ENCODE assay signal across 14 cellular contexts in genomic region chr17:18964550-18964949, GRCh38. TPM values are rescaled to one million over a fixed set of nuclear protein-coding genes. Genes with fewer than 3 reads are reported as not detected.
A peak's percentile ranks its signal among the peaks of the same experiment; 100 is the strongest.
DNase-seq lines count a peak whose midpoint lies in the region; FAIRE-seq and TF ChIP-seq lines count a peak whose summit lies in the region.
"Had no signal": no experiment of that assay in that cellular context is flagged by ENCODE, and none has a peak within 500 bp of the region (broad histone marks: within the 10 kb centered on the region; RNA-seq: fewer than 3 reads in every experiment).

No MANE protein-coding gene starts in this region.

- H3K36me3 Mint-ChIP-seq in Caco-2 (ENCODE audit: insufficient read depth, unreplicated experiment): peaks cover 13% of the 10 kb centered on the region
- H3K36me3 Mint-ChIP-seq: CD8-positive, alpha-beta T cell had no signal

- H2BK120ac ChIP-seq in H1 (replicated peaks; ENCODE audit: low read depth, low read length) (no peak overlapping the region), neuronal stem cell (ENCODE audit: low read depth, low read length) (peak overlapping the region; percentile 10)

- H2BK12ac ChIP-seq in H1 (ENCODE audit: low read depth, low read length) (no peak overlapping the region), neuronal stem cell (ENCODE audit: low read length) (peak overlapping the region; percentile 97)

- no peak overlapping the region for H3K56ac ChIP-seq in H1 (replicated peaks; ENCODE audit: insufficient read length, low read depth, low read length)

- CTCF ChIA-PET in Caco-2 (lab: Charles Lee): no interaction called here
- CTCF ChIA-PET in RWPE1 (lab: Yijun Ruan, JAX): no interaction called here
- CTCF ChIA-PET in H1 (lab: Charles Lee; ENCODE audit: partially characterized antibody): no interaction called here

- H2BK5ac ChIP-seq in H1 (ENCODE audit: low read depth, low read length) (no peak overlapping the region; the same call in 1 of the 2 replicates), neuronal stem cell (ENCODE audit: low read length) (no peak overlapping the region)

- H3K9me3 ChIP-seq in Caco-2 (no peaks in the 10 kb centered on the region), H1 (ENCODE audit: insufficient read depth in 2 of 2, low read depth in 1 of 2, low read length in 1 of 2) (no peaks in the 10 kb centered on the region), neuronal stem cell (replicated peaks in 1 of 2; ENCODE audit: control insufficient read depth in 2 of 2, insufficient read depth in 1 of 2, low read depth in 1 of 2, low read length in 2 of 2) (no peaks in the 10 kb centered on the region), transverse colon (no peaks in the 10 kb centered on the region)
- H3K9me3 ChIP-seq: BLaER1 treated with 17β-estradiol and CSF1 and Interleukin-3, amounts not matched to agents 10 nM and 100 nM had no signal

- H4K91ac ChIP-seq in H1 (replicated peaks; ENCODE audit: insufficient read length, low read length): no peak overlapping the region
- H4K91ac ChIP-seq in neuronal stem cell (ENCODE audit: low read depth, low read length, poor library complexity): peak overlapping the region; percentile 42

- peak overlapping the region; percentile 26 for H3K27ac ChIP-seq in RWPE1
- no peak overlapping the region for H3K27ac ChIP-seq in H1 (ENCODE audit: low read depth, low read length)
- H3K27ac ChIP-seq in neuronal stem cell (replicated peaks; ENCODE audit: low read length): no peak overlapping the region
- no peak overlapping the region for H3K27ac ChIP-seq in transverse colon
- H3K27ac ChIP-seq: BLaER1 treated with 17β-estradiol and CSF1 and Interleukin-3, amounts not matched to agents 10 nM and 100 nM had no signal

- no peak overlapping the region for H2AFZ ChIP-seq in H1 (ENCODE audit: low read length)
- H2AFZ ChIP-seq in neuronal stem cell (ENCODE audit: low read length): no peak overlapping the region

- H2BK15ac ChIP-seq in H1 (ENCODE audit: low read length) (no peak overlapping the region), neuronal stem cell (ENCODE audit: low read length) (peak overlapping the region; percentile 98)

- no peak overlapping the region for H3K23ac ChIP-seq in H1 (ENCODE audit: insufficient read length)
- no peak overlapping the region for H3K23ac ChIP-seq in neuronal stem cell (ENCODE audit: low read depth, low read length, poor library complexity)

- no peak overlapping the region for H3K4ac ChIP-seq in H1 (replicated peaks; ENCODE audit: insufficient read length, low read depth, low read length)
- H3K4ac ChIP-seq in neuronal stem cell (ENCODE audit: low read length): peak overlapping the region; percentile 71

- H3K27ac Mint-ChIP-seq in Caco-2 (ENCODE audit: unreplicated experiment): peak overlapping the region; percentile 13
- H3K27ac Mint-ChIP-seq: CD8-positive, alpha-beta T cell had no signal

- intact Hi-C loops in Caco-2 (cut with micrococcal nuclease; ENCODE audit: unreplicated experiment): loop anchor here (10.0 kb wide), 1 partner anchor 150 kb away; no protein-coding TSS in a partner anchor
- intact Hi-C loops in transverse colon (cut with DNase I; ENCODE audit: low total_unique reads): no loop called here

- H3K9ac ChIP-seq in H1 (replicated peaks in 1 of 4; ENCODE audit: extremely low read depth in 1 of 4, low read depth in 3 of 4, low read length in 3 of 4) (no peak overlapping the region), neuronal stem cell (ENCODE audit: low read depth, low read length, poor library complexity) (no peak overlapping the region)

- H3K27me3 ChIP-seq in Caco-2 (replicated peaks; ENCODE audit: control insufficient read depth, insufficient read depth, low read length): no peaks in the 10 kb centered on the region
- H3K27me3 ChIP-seq in H1 (replicated peaks in 1 of 4; ENCODE audit: control insufficient read depth in 3 of 4, extremely low read depth in 1 of 4, insufficient read depth in 3 of 4, low read length in 3 of 4): no peaks in the 10 kb centered on the region
- H3K27me3 ChIP-seq in neuronal stem cell (ENCODE audit: control insufficient read depth in 3 of 3, insufficient read depth in 3 of 3, low read depth in 1 of 3, low read length in 3 of 3): no peaks in the 10 kb centered on the region
- H3K27me3 ChIP-seq in transverse colon: no peaks in the 10 kb centered on the region
- H3K27me3 ChIP-seq: BLaER1 treated with 17β-estradiol and CSF1 and Interleukin-3, amounts not matched to agents 10 nM and 100 nM had no signal

- H3K9me3 Mint-ChIP-seq in Caco-2 (ENCODE audit: unreplicated experiment): no peaks in the 10 kb centered on the region
- H3K9me3 Mint-ChIP-seq: CD8-positive, alpha-beta T cell had no signal

- no peak overlapping the region for H4K5ac ChIP-seq in H1 (ENCODE audit: insufficient read length, low read depth, low read length)

- H4K20me1 ChIP-seq in H1 (replicated peaks in 1 of 2; ENCODE audit: control insufficient read depth in 1 of 2, insufficient read depth in 2 of 2, low read length in 2 of 2): peaks cover 0 to 2% of the 10 kb centered on the region in 2 experiments
- H4K20me1 ChIP-seq: BLaER1 treated with 17β-estradiol and CSF1 and Interleukin-3, amounts not matched to agents 10 nM and 100 nM had no signal

- H3K23me2 ChIP-seq in H1 (ENCODE audit: low read depth, low read length): no peaks in the 10 kb centered on the region

- H3K4me1 Mint-ChIP-seq in Caco-2 (ENCODE audit: low read depth, unreplicated experiment): peaks cover 11% of the 10 kb centered on the region

- no peaks in the 10 kb centered on the region for H3K79me2 ChIP-seq in H1 (ENCODE audit: control insufficient read depth in 1 of 2, insufficient read depth in 2 of 2, low read length in 2 of 2)

- no peak for DNase-seq in Caco-2
- no peak for DNase-seq in RWPE1 (ENCODE audit: low spot score)
- no peak for DNase-seq in H1 (ENCODE audit: low read depth in 1 of 2, low spot score in 2 of 2)
- DNase-seq in neuronal stem cell (ENCODE audit: low spot score): no peak
- DNase-seq in NCI-H2171 (lab: John Stamatoyannopoulos, UW): no peak
- no peak for DNase-seq in transverse colon
- no peak for DNase-seq in kidney tubule cell (ENCODE audit: low spot score)
- DNase-seq: ACHN; CD8-positive, alpha-beta T cell; COR-L47; DMS53 had no signal

- 92% methylated on average over 9 of the region's 9 CpGs; no CpG with 5 or more reads in 1 of the 2 experiments for WGBS in H1 (ENCODE audit: extremely low coverage in 1 of 2, insufficient coverage in 1 of 2, insufficient read length in 1 of 2, insufficient replicate concordance in 2 of 2, low coverage in 1 of 2, low lambda C conversion rate in 2 of 2, missing lambda C conversion rate in 1 of 2), 2 experiments
- no CpG with 5 or more reads among the region's 9 CpGs for WGBS in neuronal stem cell (ENCODE audit: extremely low coverage in 2 of 2, insufficient read length in 2 of 2, insufficient replicate concordance in 1 of 2), 2 donors
- WGBS in transverse colon (ENCODE audit: low coverage in 1 of 2), 2 donors: 89 to 94% methylated on average over 5 to 9 of the region's 9 CpGs

- TF ChIP-seq CTCF in Caco-2 (IDR thresholded peaks at IDR 0.05; ENCODE audit: insufficient read depth in 1 of 2, low read depth in 1 of 2, low read length in 1 of 2, severe bottlenecking in 1 of 2, unreplicated experiment in 1 of 2): no peak
- no peak for TF ChIP-seq CTCF in RWPE1 (conservative IDR thresholded peaks at IDR 0.05; ENCODE audit: low read depth)
- TF ChIP-seq CTCF in H1 (IDR thresholded peaks at IDR 0.05; ENCODE audit: control extremely low read depth in 1 of 3, insufficient read depth in 1 of 3, low read depth in 1 of 3, low read length in 3 of 3): no peak
- TF ChIP-seq CTCF in transverse colon (IDR thresholded peaks at IDR 0.05): no peak

- H3K36me3 ChIP-seq in Caco-2 (ENCODE audit: control insufficient read depth, insufficient read depth, low read length): no peaks in the 10 kb centered on the region
- H3K36me3 ChIP-seq in H1 (ENCODE audit: control insufficient read depth in 2 of 4, insufficient read depth in 4 of 4, low read length in 3 of 4): no peaks in the 10 kb centered on the region
- no peaks in the 10 kb centered on the region for H3K36me3 ChIP-seq in neuronal stem cell (replicated peaks in 1 of 2; ENCODE audit: control insufficient read depth in 2 of 2, insufficient read depth in 2 of 2, low read length in 2 of 2)
- H3K36me3 ChIP-seq in transverse colon: no peaks in the 10 kb centered on the region
- H3K36me3 ChIP-seq: BLaER1 treated with 17β-estradiol and CSF1 and Interleukin-3, amounts not matched to agents 10 nM and 100 nM had no signal

- no peak overlapping the region for H3K4me3 Mint-ChIP-seq in Caco-2 (ENCODE audit: unreplicated experiment)
- H3K4me3 Mint-ChIP-seq: CD8-positive, alpha-beta T cell had no signal

- POLR2A ChIA-PET in Caco-2 (lab: Charles Lee): no interaction called here
- POLR2A ChIA-PET in RWPE1 (lab: Yijun Ruan, JAX; ENCODE audit: low non-redundant PET): no interaction called here
- POLR2A ChIA-PET in H1 (lab: Charles Lee; ENCODE audit: partially characterized antibody): no interaction called here

- H4K8ac ChIP-seq in H1 (ENCODE audit: extremely low read depth, insufficient read depth, low read length) (peak overlapping the region; percentile 35), neuronal stem cell (ENCODE audit: low read depth, low read length) (no peak overlapping the region)

- no peak for FAIRE-seq in H1 (lab: Jason Lieb, UNC)
- FAIRE-seq: H54 had no signal

- H3K4me3 ChIP-seq in Caco-2 (ENCODE audit: low read depth, low read length) (no peak overlapping the region), H1 (ENCODE audit: extremely low read depth in 1 of 4, insufficient read depth in 2 of 4, low read depth in 3 of 4, low read length in 4 of 4) (no peak overlapping the region), neuronal stem cell (ENCODE audit: low read length in 2 of 2) (no peak overlapping the region), transverse colon (no peak overlapping the region)
- H3K4me3 ChIP-seq: BLaER1 treated with 17β-estradiol and CSF1 and Interleukin-3, amounts not matched to agents 10 nM and 100 nM had no signal

- no peak overlapping the region for H2BK20ac ChIP-seq in H1 (ENCODE audit: low read length)

- peaks cover 37% of the 10 kb centered on the region for H3K4me1 ChIP-seq in Caco-2
- peaks cover 0 to 30% (median 18%) of the 10 kb centered on the region in 4 experiments; a peak in 6 of 7 replicates for H3K4me1 ChIP-seq in H1 (replicated peaks in 1 of 4; ENCODE audit: control insufficient read depth in 3 of 4, insufficient read depth in 4 of 4, low read length in 3 of 4)
- peaks cover 41 to 43% of the 10 kb centered on the region in 2 donors for H3K4me1 ChIP-seq in neuronal stem cell (ENCODE audit: control insufficient read depth in 2 of 2, insufficient read depth in 1 of 2, low read depth in 1 of 2, low read length in 2 of 2)
- H3K4me1 ChIP-seq in transverse colon: peaks cover 10 to 29% (median 24%) of the 10 kb centered on the region in 4 donors

- H2AK5ac ChIP-seq in H1 (ENCODE audit: low read depth, low read length) (no peak overlapping the region), neuronal stem cell (ENCODE audit: low read depth, low read length) (peak overlapping the region; percentile 99)

- H3K79me1 ChIP-seq in H1 (ENCODE audit: low read depth, low read length) (no peaks in the 10 kb centered on the region), neuronal stem cell (ENCODE audit: low read depth, low read length) (peaks cover 3% of the 10 kb centered on the region)

- no peak overlapping the region for H3K18ac ChIP-seq in H1 (ENCODE audit: extremely low read depth, low read length)
- H3K18ac ChIP-seq in neuronal stem cell (ENCODE audit: low read length): peak overlapping the region; percentile 78

- H3K14ac ChIP-seq in H1 (ENCODE audit: insufficient read length): no peak overlapping the region
- peak overlapping the region; percentile 47 for H3K14ac ChIP-seq in neuronal stem cell (ENCODE audit: low read length)

- TF ChIP-seq POLR2A in H1 (IDR thresholded peaks at IDR 0.05; ENCODE audit: control extremely low read depth in 1 of 2, low read depth in 2 of 2, low read length in 2 of 2) (no peak), transverse colon (IDR thresholded peaks at IDR 0.05) (no peak)

- H3K27me3 Mint-ChIP-seq in Caco-2 (ENCODE audit: insufficient read depth, unreplicated experiment): no peaks in the 10 kb centered on the region

- no peak for TF ChIP-seq RAD21 in H1 (IDR thresholded peaks at IDR 0.05 in 1 of 2, conservative IDR thresholded peaks at IDR 0.05 in 1 of 2; ENCODE audit: low read depth in 2 of 2, low read length in 2 of 2)

- TF ChIP-seq EP300 in H1 (IDR thresholded peaks at IDR 0.05; ENCODE audit: borderline replicate concordance in 1 of 2, low read depth in 2 of 2, low read length in 2 of 2) (no peak), transverse colon (IDR thresholded peaks at IDR 0.05; ENCODE audit: low read depth) (no peak)

- H3K4me2 ChIP-seq in H1 (ENCODE audit: insufficient read depth in 1 of 2, low read depth in 2 of 2, low read length in 2 of 2) (no peak overlapping the region), neuronal stem cell (ENCODE audit: insufficient read depth, low read length, poor library complexity, severe bottlenecking) (no peak overlapping the region)
- H3K4me2 ChIP-seq: BLaER1 treated with 17β-estradiol and CSF1 and Interleukin-3, amounts not matched to agents 10 nM and 100 nM had no signal

- no TSS peak for BruUV-seq in Caco-2 (replicated peaks; lab: Mats Ljungman, UMichigan)

- in situ Hi-C loops in transverse colon (cut with MboI; ENCODE audit: low pct_ligation_motif_present in 1 of 4, low pct_unique_long_range_greater_than_20kb in 1 of 4, low sequenced_read_pairs in 3 of 4): no loop called here

RNA-seq across cellular contexts. Expression of gene SLC5A10, which starts 12.6 kb away (rescaled TPM):
- total RNA-seq in Caco-2 (2022): 0.19 and 0.27 TPM in 2 replicates
- total RNA-seq in H1 (2021; fragmentation: NEBNext Ultra II Directional; extraction: Animal tissue kit (Norgen Biotek cat#: 25700)): 0.11 TPM in 1 of 2 replicates, not detected in the other
- polyA plus RNA-seq in H1 (2011; rRNA removed): 0.05 and 0.11 TPM in 2 replicates
- polyA plus RNA-seq in H1 (2011; cell fraction: cytosol; rRNA removed): 0.08 TPM
- polyA plus RNA-seq in H1 (2011; cell fraction: nucleus; rRNA removed): 0.16 TPM
- 0.14 to 0.16 TPM in 2 of 4 replicates, not detected in the others for polyA plus RNA-seq in H1 (2012, experiment 1 of 2)
- not detected for polyA plus RNA-seq in H1 (2012, experiment 2 of 2)
- under 0.01 TPM for polyA plus RNA-seq in H1 (2013, experiment 1 of 2)
- polyA plus RNA-seq in H1 (2013, experiment 2 of 2): not detected
- polyA minus RNA-seq in H1 (2011; rRNA and poly(A)+ RNA removed): 0.16 TPM in 1 of 2 replicates, not detected in the other
- polyA minus RNA-seq in H1 (2011; cell fraction: cytosol; rRNA and poly(A)+ RNA removed): not detected
- polyA minus RNA-seq in H1 (2011; cell fraction: nucleus; rRNA and poly(A)+ RNA removed): 0.10 TPM
- under 0.01 TPM for polyA plus RNA-seq in neuronal stem cell (2013, experiment 1 of 2)
- polyA plus RNA-seq in neuronal stem cell (2013, experiment 2 of 2): not detected
- not detected for total RNA-seq in transverse colon
- total RNA-seq: A172; CD8-positive, alpha-beta T cell had no signal

RNA-seq across cellular contexts. Expression of gene FAM83G, which starts 40.0 kb away (rescaled TPM):
- 24.3 and 28.1 TPM in 2 replicates for total RNA-seq in Caco-2 (2022)
- total RNA-seq in H1 (2021; fragmentation: NEBNext Ultra II Directional; extraction: Animal tissue kit (Norgen Biotek cat#: 25700)): 28.7 and 29.0 TPM in 2 replicates
- polyA plus RNA-seq in H1 (2011; rRNA removed): 15.4 and 21.3 TPM in 2 replicates
- 14.3 TPM for polyA plus RNA-seq in H1 (2011; cell fraction: cytosol; rRNA removed)
- polyA plus RNA-seq in H1 (2011; cell fraction: nucleus; rRNA removed): 29.6 TPM
- polyA plus RNA-seq in H1 (2012, experiment 1 of 2): 13.8 to 20.5 TPM (median 18.5 TPM) in 4 replicates
- 20.3 TPM for polyA plus RNA-seq in H1 (2012, experiment 2 of 2)
- polyA plus RNA-seq in H1 (2013, experiment 1 of 2): 13.9 TPM
- 13.4 TPM for polyA plus RNA-seq in H1 (2013, experiment 2 of 2)
- polyA minus RNA-seq in H1 (2011; rRNA and poly(A)+ RNA removed): 20.1 and 21.0 TPM in 2 replicates
- polyA minus RNA-seq in H1 (2011; cell fraction: cytosol; rRNA and poly(A)+ RNA removed): 21.6 TPM
- 22.7 TPM for polyA minus RNA-seq in H1 (2011; cell fraction: nucleus; rRNA and poly(A)+ RNA removed)
- polyA plus RNA-seq in neuronal stem cell (2013, experiment 1 of 2): 9.5 TPM
- polyA plus RNA-seq in neuronal stem cell (2013, experiment 2 of 2): 9.7 TPM
- 10 to 100 TPM; 33.6 to 75.6 (median 39.4) TPM for total RNA-seq in transverse colon
